8 cellular contexts compared by ENCODE assay signal in the genomic region with DNA sequence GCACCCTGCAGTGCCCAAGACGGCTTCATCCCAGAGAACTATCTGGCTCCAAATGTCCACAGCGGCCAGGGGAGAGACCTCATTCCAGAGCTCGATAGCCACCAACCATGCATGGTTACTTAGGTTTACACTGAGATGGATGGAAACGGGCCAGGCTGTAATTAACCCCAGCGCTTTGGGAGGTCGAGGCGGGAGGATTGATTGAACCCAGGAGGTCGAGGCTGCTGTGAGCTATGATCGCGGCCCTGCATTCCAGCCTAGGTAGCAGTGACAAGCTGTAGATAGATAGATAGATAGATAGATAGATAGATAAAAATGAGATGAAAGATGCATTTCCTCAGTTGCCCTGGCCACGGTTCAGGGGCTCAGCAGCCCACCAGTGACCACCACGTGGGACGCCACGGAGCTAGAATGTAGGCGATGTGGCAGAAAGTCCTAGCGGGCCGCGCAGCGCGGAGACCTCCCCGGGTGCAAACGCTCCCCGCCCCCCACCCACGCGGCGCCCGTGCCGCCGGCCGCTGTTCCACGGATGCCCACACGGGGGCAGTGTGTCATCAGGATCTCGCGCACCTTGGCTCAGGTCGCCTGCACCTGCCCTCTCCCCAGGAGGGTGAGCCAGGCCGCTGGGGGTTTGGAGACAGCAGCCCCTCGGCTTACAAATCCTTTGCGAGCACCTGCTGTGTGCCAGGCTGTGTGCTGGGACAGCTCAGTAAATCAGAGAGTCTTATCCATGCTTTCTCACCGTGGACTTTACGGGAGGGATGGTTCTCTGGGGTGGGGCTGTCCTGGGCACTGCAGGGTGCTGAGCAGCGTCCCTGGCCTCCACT. TPM values are rescaled to one million over a fixed set of nuclear protein-coding genes. Genes with fewer than 3 reads are reported as not detected.
DNase-seq lines count a peak whose midpoint lies in the region; ATAC-seq and TF ChIP-seq lines count a peak whose summit lies in the region.

No MANE protein-coding gene starts in this region.

- no peak for TF ChIP-seq POLR2A in vagina (IDR thresholded peaks at IDR 0.05)

- no peak overlapping the region for H3K27ac Mint-ChIP-seq in activated T-cell treated with anti-CD3 and anti-CD28 coated beads, Interleukin-2, amount 50 U/mL, for 24 hours

- peaks cover 8% of the 10 kb centered on the region for H3K4me1 Mint-ChIP-seq in activated T-cell treated with anti-CD3 and anti-CD28 coated beads, Interleukin-2, amount 50 U/mL, for 24 hours (ENCODE audit: low read depth)

- intact Hi-C loops in posterior cingulate gyrus (cut with DNase I) = loop anchor here (10.0 kb wide), 1 partner anchor 89 kb away; no protein-coding TSS in a partner anchor
- intact Hi-C loops in vagina (cut with DNase I) = no loop called here

- no peaks in the 10 kb centered on the region for H3K9me3 ChIP-seq in vagina

- TF ChIP-seq CTCF in fibroblast of villous mesenchyme (IDR thresholded peaks at IDR 0.05; ENCODE audit: insufficient read depth, low read depth, low read length) = peak; percentile 90
- TF ChIP-seq CTCF in vagina (IDR thresholded peaks at IDR 0.05) = peak; percentile 78 to 92 (median 87)

- no peaks in the 10 kb centered on the region for H3K36me3 ChIP-seq in vagina

- ATAC-seq in GM21515 (IDR thresholded peaks at IDR 0.05; ENCODE audit: unreplicated experiment) = no peak

- no peaks in the 10 kb centered on the region for H3K27me3 Mint-ChIP-seq in activated T-cell treated with anti-CD3 and anti-CD28 coated beads, Interleukin-2, amount 50 U/mL, for 24 hours

- no peak overlapping the region for H3K27ac ChIP-seq in vagina

- H3K27me3 ChIP-seq in vagina = no peaks in the 10 kb centered on the region

- peaks cover 9% of the 10 kb centered on the region for H3K4me1 ChIP-seq in vagina

- peak; percentile 52 to 76 for DNase-seq in NCI-H524 (lab: John Stamatoyannopoulos, UW)
- no peak for DNase-seq in NCI-H524 treated with DMSO at 0.1 percent for 48 hours (lab: John Stamatoyannopoulos, UW)
- peak; percentile 75 for DNase-seq in NCI-H345 (lab: John Stamatoyannopoulos, UW)
- peak; percentile 92 for DNase-seq in activated T-cell treated with anti-CD3 and anti-CD28 coated beads, Interleukin-2, amount 50 U/mL, for 24 hours
- DNase-seq in fibroblast of villous mesenchyme (ENCODE audit: low read depth) = no peak
- peak in 9 of 10 donors; percentile 33 to 91 (median 60) for DNase-seq in posterior cingulate gyrus
- DNase-seq in vagina (ENCODE audit: extremely low spot score in 2 of 2) = no peak

- no peaks in the 10 kb centered on the region for H3K9me3 Mint-ChIP-seq in activated T-cell treated with anti-CD3 and anti-CD28 coated beads, Interleukin-2, amount 50 U/mL, for 24 hours

- peak overlapping the region; percentile 20 for H3K4me3 Mint-ChIP-seq in activated T-cell treated with anti-CD3 and anti-CD28 coated beads, Interleukin-2, amount 50 U/mL, for 24 hours

- no peaks in the 10 kb centered on the region for H3K36me3 Mint-ChIP-seq in activated T-cell treated with anti-CD3 and anti-CD28 coated beads, Interleukin-2, amount 50 U/mL, for 24 hours (ENCODE audit: low read depth)

- H3K4me3 ChIP-seq in fibroblast of villous mesenchyme (ENCODE audit: low read depth, low read length) (no peak overlapping the region), vagina (no peak overlapping the region)

RNA-seq across cellular contexts. Expression of a gene that starts 13.5 kb away (rescaled TPM):
- total RNA-seq in fibroblast of villous mesenchyme (289 and 301 TPM in 2 replicates), vagina (451 TPM)

RNA-seq across cellular contexts. Expression of a gene that starts 18.3 kb away (rescaled TPM):
- 80.7 and 87.3 TPM in 2 replicates for total RNA-seq in fibroblast of villous mesenchyme
- total RNA-seq in vagina = 33.6 TPM

RNA-seq across cellular contexts. Expression of a gene that starts 46.7 kb away (rescaled TPM):
- total RNA-seq in fibroblast of villous mesenchyme = 0.32 and 1.7 TPM in 2 replicates
- 28.2 TPM for total RNA-seq in vagina

Comparison
In these comparisons a context has a peak if more than half of its experiments do, and no peak if none do; other contexts are left out.
1. DNase-seq: peak in NCI-H524 (2 of 2), NCI-H345 (single experiment), activated T-cell treated with anti-CD3 and anti-CD28 coated beads, Interleukin-2, amount 50 U/mL, for 24 hours (single experiment) and posterior cingulate gyrus (9 of 10); none in NCI-H524 treated with DMSO at 0.1 percent for 48 hours (single experiment), fibroblast of villous mesenchyme (single experiment) and vagina (0 of 2).
2. RNA of a gene that starts 46.7 kb away (total RNA-seq): 28.2 TPM in vagina (single experiment); 0.32 to 1.7 TPM in fibroblast of villous mesenchyme; every median in the first group is over 10 times any median in the second.